In genomic region chr4:17636696-17637351, GRCh38 we compare ENCODE assay signal across 7 cellular contexts. TPM values are rescaled to one million over a fixed set of nuclear protein-coding genes. Genes with fewer than 3 reads are reported as not detected.
DNase-seq lines count a peak whose midpoint lies in the region; ATAC-seq and TF ChIP-seq lines count a peak whose summit lies in the region.

No MANE protein-coding gene starts in this region.

- peaks cover 0 to 5% of the 10 kb centered on the region in 2 donors for H3K4me1 ChIP-seq in gastrocnemius medialis

- H3K4me3 ChIP-seq in NB4 (ENCODE audit: low read depth, low read length) (no peak overlapping the region), gastrocnemius medialis (no peak overlapping the region)

- no peaks in the 10 kb centered on the region for H3K9me3 Mint-ChIP-seq in HFFc6

- peaks cover 15% of the 10 kb centered on the region; the same call in 1 of the 2 replicates for H3K36me3 Mint-ChIP-seq in HFFc6 (ENCODE audit: low read depth)

- H3K27ac ChIP-seq in gastrocnemius medialis: peak overlapping the region in 2 of 4 donors; percentile 28 to 43

- TF ChIP-seq POLR2A in NB4 (IDR thresholded peaks at IDR 0.05; ENCODE audit: extremely low read depth, insufficient read length): no peak
- peak in 1 of 2 donors; percentile 12 for TF ChIP-seq POLR2A in gastrocnemius medialis (IDR thresholded peaks at IDR 0.05)

- H3K27me3 ChIP-seq in gastrocnemius medialis: no peaks in the 10 kb centered on the region

- peak; percentile 88 for DNase-seq in GM13976 (ENCODE audit: low spot score)
- DNase-seq in HFFc6: peak; percentile 59
- peak; percentile 83 for DNase-seq in NB4 (ENCODE audit: low read depth)
- DNase-seq in T-helper 9 cell: peak; percentile 70
- peak in 55 of 58 donors; percentile 10 to 88 (median 67) for DNase-seq in anterior cingulate cortex (lab: John Stamatoyannopoulos, UW)
- peak; percentile 78 for DNase-seq in hepatic stellate cell (ENCODE audit: low spot score)
- DNase-seq in gastrocnemius medialis: peak; percentile 49 to 71

- no peaks in the 10 kb centered on the region for H3K9me3 ChIP-seq in gastrocnemius medialis

- TF ChIP-seq CTCF in GM13976 (IDR thresholded peaks at IDR 0.05; ENCODE audit: borderline replicate concordance, control extremely low read depth, extremely low read depth, insufficient read depth, missing control alignments) (peak; percentile 81), HFFc6 (IDR thresholded peaks at IDR 0.05) (peak; percentile 97), NB4 (IDR thresholded peaks at IDR 0.05; ENCODE audit: low read depth, low read length) (peak; percentile 93), gastrocnemius medialis (IDR thresholded peaks at IDR 0.05 in 4 of 5, conservative IDR thresholded peaks at IDR 0.05 in 1 of 5) (peak; percentile 84 to 96 (median 92))

- H3K27me3 Mint-ChIP-seq in HFFc6 (ENCODE audit: insufficient read depth): no peaks in the 10 kb centered on the region

- ATAC-seq in gastrocnemius medialis: peak; percentile 76 to 82

- no peaks in the 10 kb centered on the region for H3K4me1 Mint-ChIP-seq in HFFc6 (ENCODE audit: low read depth)

- H3K4me3 Mint-ChIP-seq in HFFc6: no peak overlapping the region

- in situ Hi-C loops in GM13976 (cut with MboI; ENCODE audit: low sequenced_read_pairs, unreplicated experiment) (no loop called here), gastrocnemius medialis (cut with MboI; ENCODE audit: low sequenced_read_pairs in 4 of 4) (loop anchor here (5.0 to 10.0 kb wide), 3 partner anchors 82 to 92 kb away; no protein-coding TSS in a partner anchor)

- peaks cover 0 to 41% of the 10 kb centered on the region in 2 donors for H3K36me3 ChIP-seq in gastrocnemius medialis

- intact Hi-C loops in gastrocnemius medialis (cut with DNase I; ENCODE audit: low total_unique reads): loop anchor here (1.0 to 5.0 kb wide), 4 partner anchors 38 to 170 kb away; no protein-coding TSS in a partner anchor

- H3K27ac Mint-ChIP-seq in HFFc6: no peak overlapping the region; the same call in 1 of the 2 replicates

RNA-seq across cellular contexts. Expression of gene MED28, which starts 22.4 kb away (rescaled TPM):
- total RNA-seq in HFFc6 (2021; fragmentation: NEBNext Ultra II Directional; extraction: Animal tissue kit (Norgen Biotek cat#: 25700)): 10 to 100 TPM; 32.4 to 40.1 (median 36.4) TPM
- total RNA-seq in gastrocnemius medialis: 10 to 100 TPM in 3 of 4 donors, 1 to 10 TPM in 1; 4.5 to 20.0 (median 17.5) TPM

RNA-seq across cellular contexts. Expression of gene LAP3, which starts 59.8 kb away (rescaled TPM):
- total RNA-seq in HFFc6 (2021; fragmentation: NEBNext Ultra II Directional; extraction: Animal tissue kit (Norgen Biotek cat#: 25700)): 10 to 100 TPM; 54.4 to 56.3 (median 55.7) TPM
- 10 to 100 TPM; 63.7 to 85.2 (median 76.5) TPM for total RNA-seq in gastrocnemius medialis
